In the genomic region with DNA sequence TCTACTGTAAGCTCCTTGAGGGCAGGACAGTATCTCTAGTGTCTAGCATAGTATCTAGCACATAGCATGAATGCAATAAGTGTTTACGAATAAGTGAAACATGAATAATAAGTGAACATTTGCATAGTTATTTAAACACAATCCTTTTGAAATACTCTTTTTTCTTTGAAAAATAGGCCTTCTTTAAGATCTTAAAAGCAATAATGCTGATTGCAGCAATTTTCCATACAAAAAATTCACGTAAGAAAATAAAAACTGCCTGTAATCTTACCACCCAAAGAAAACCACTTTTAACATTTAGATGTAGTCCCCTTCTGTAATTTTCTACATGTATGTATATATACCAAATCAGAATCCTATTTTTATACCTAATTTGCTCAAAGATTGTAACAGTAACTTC, we compare ENCODE assay signal across 21 cellular contexts.
"Had no signal": no experiment of that assay in that cellular context is flagged by ENCODE, and none has a peak within 500 bp of the region (broad histone marks: within the 10 kb centered on the region; RNA-seq: fewer than 3 reads in every experiment).

No MANE protein-coding gene starts in this region.

- H3K27me3 ChIP-seq: SJCRH30 had no signal

- H3K4me1 ChIP-seq: SJCRH30 had no signal

- ATAC-seq: SK-N-SH treated with all-trans-retinoic acid at 6 μM for 48 hours had no signal

- FAIRE-seq: HTR-8/SVneo, RCC 7860 had no signal

- DNase-seq: Kasumi-1, MM.1S, NCI-H1092 treated with DMSO at 0.1 percent for 48 hours, NCI-H1436, NCI-H187, NCI-H2029, NCI-H2081 treated with DMSO at 0.1 percent for 48 hours, NCI-H2171, NCI-H226, NCI-H446, NCI-H510A, NCI-H524 treated with DMSO at 0.1 percent for 48 hours, NCI-H774, SHP77 treated with DMSO at 0.1 percent for 48 hours, SJCRH30 had no signal

- H3K36me3 ChIP-seq: SJCRH30 had no signal

- H3K9me3 ChIP-seq: SJCRH30 had no signal

- H3K9ac ChIP-seq: KMS-11 had no signal

- H3K27ac ChIP-seq: HL-60, KMS-11, RWPE1, SJCRH30 had no signal

- H3K4me3 ChIP-seq: SJCRH30 had no signal

- H3K4me2 ChIP-seq: KMS-11 had no signal
